29 cellular contexts compared by ENCODE assay signal in genomic region chr5:179231309-179231708, GRCh38.
"Had no signal": no experiment of that assay in that cellular context is flagged by ENCODE, and none has a peak within 500 bp of the region (broad histone marks: within the 10 kb centered on the region; RNA-seq: fewer than 3 reads in every experiment).

No MANE protein-coding gene starts in this region.

- H3K27ac ChIP-seq: ascending aorta, cardiac muscle cell, epithelial cell of prostate, esophagus squamous epithelium, heart right ventricle, neutrophil, ovary, prostate gland, stomach, tibial artery had no signal

- H3K27me3 Mint-ChIP-seq: activated CD4-positive, alpha-beta T cell treated with anti-CD3 and anti-CD28 coated beads for 36 hours; activated CD8-positive, alpha-beta memory T cell treated with anti-CD3 and anti-CD28 coated beads, Interleukin-2, amount 10 ng/mL, durations not matched to agents 7 days and 5 days; activated naive CD4-positive, alpha-beta T cell treated with anti-CD3 and anti-CD28 coated beads, Interleukin-2, amount 10 ng/mL, durations not matched to agents 7 days and 5 days; activated naive CD8-positive, alpha-beta T cell treated with anti-CD3 and anti-CD28 coated beads, Interleukin-2, amount 10 ng/mL, durations not matched to agents 7 days and 5 days had no signal

- ATAC-seq: activated CD4-positive, alpha-beta T cell treated with anti-CD3 and anti-CD28 coated beads for 36 hours; activated CD8-positive, alpha-beta memory T cell treated with anti-CD3 and anti-CD28 coated beads, Interleukin-2, amount 10 ng/mL, durations not matched to agents 7 days and 5 days; activated CD8-positive, alpha-beta T cell treated with anti-CD3 and anti-CD28 coated beads, Interleukin-2, amount 10 ng/mL, durations not matched to agents 7 days and 5 days; heart right ventricle; left ventricle myocardium superior; stimulated activated naive B cell treated with anti-CD40 and anti-IgM and Interleukin-4, amounts not matched to agents 10 μg/mL and 1 μg/mL and 100 μg/mL, for 72 hours had no signal

- H3K4me3 Mint-ChIP-seq: activated CD4-positive, alpha-beta T cell treated with anti-CD3 and anti-CD28 coated beads for 36 hours; activated CD8-positive, alpha-beta memory T cell treated with anti-CD3 and anti-CD28 coated beads, Interleukin-2, amount 10 ng/mL, durations not matched to agents 7 days and 5 days; activated CD8-positive, alpha-beta T cell treated with anti-CD3 and anti-CD28 coated beads, Interleukin-2, amount 10 ng/mL, durations not matched to agents 7 days and 5 days; activated naive CD4-positive, alpha-beta T cell treated with anti-CD3 and anti-CD28 coated beads, Interleukin-2, amount 10 ng/mL, durations not matched to agents 7 days and 5 days; activated naive CD8-positive, alpha-beta T cell treated with anti-CD3 and anti-CD28 coated beads, Interleukin-2, amount 10 ng/mL, durations not matched to agents 7 days and 5 days; dendritic cell treated with granulocyte-macrophage colony-stimulating factor and Interleukin-4, amounts not matched to agents 40 ng/mL and 50 ng/mL, for 4 days; nephron; stimulated activated naive B cell treated with anti-CD40 and anti-IgM and Interleukin-4, amounts not matched to agents 10 μg/mL and 1 μg/mL and 100 μg/mL, for 72 hours; T-helper 2 cell treated with Interferon-gamma antibody and Interleukin-4, amounts not matched to agents 5 μg/mL and 100 μg/mL, for 36 hours had no signal

- H3K4me3 ChIP-seq: ascending aorta, cardiac muscle cell, esophagus squamous epithelium, heart right ventricle, ovary, prostate gland, stomach, tibial artery had no signal

- H3K27me3 ChIP-seq: ascending aorta, cardiac muscle cell, neutrophil, ovary, tibial artery had no signal

- H3K4me1 ChIP-seq: ascending aorta, esophagus squamous epithelium, heart right ventricle, prostate gland, stomach had no signal

- H3K9me3 ChIP-seq: ascending aorta, esophagus squamous epithelium, heart right ventricle, neutrophil, ovary, prostate gland, stomach, tibial artery had no signal

- H3K4me1 Mint-ChIP-seq: activated CD4-positive, alpha-beta T cell treated with anti-CD3 and anti-CD28 coated beads for 36 hours; activated CD8-positive, alpha-beta memory T cell treated with anti-CD3 and anti-CD28 coated beads, Interleukin-2, amount 10 ng/mL, durations not matched to agents 7 days and 5 days; activated naive CD4-positive, alpha-beta T cell treated with anti-CD3 and anti-CD28 coated beads, Interleukin-2, amount 10 ng/mL, durations not matched to agents 7 days and 5 days; activated naive CD8-positive, alpha-beta T cell treated with anti-CD3 and anti-CD28 coated beads, Interleukin-2, amount 10 ng/mL, durations not matched to agents 7 days and 5 days; stimulated activated naive B cell treated with anti-CD40 and anti-IgM and Interleukin-4, amounts not matched to agents 10 μg/mL and 1 μg/mL and 100 μg/mL, for 72 hours had no signal

- H3K27ac Mint-ChIP-seq: activated CD4-positive, alpha-beta T cell treated with anti-CD3 and anti-CD28 coated beads for 36 hours; activated CD8-positive, alpha-beta memory T cell treated with anti-CD3 and anti-CD28 coated beads, Interleukin-2, amount 10 ng/mL, durations not matched to agents 7 days and 5 days; activated CD8-positive, alpha-beta T cell treated with anti-CD3 and anti-CD28 coated beads, Interleukin-2, amount 10 ng/mL, durations not matched to agents 7 days and 5 days; activated naive CD4-positive, alpha-beta T cell treated with anti-CD3 and anti-CD28 coated beads, Interleukin-2, amount 10 ng/mL, durations not matched to agents 7 days and 5 days; activated naive CD8-positive, alpha-beta T cell treated with anti-CD3 and anti-CD28 coated beads, Interleukin-2, amount 10 ng/mL, durations not matched to agents 7 days and 5 days; dendritic cell treated with granulocyte-macrophage colony-stimulating factor and Interleukin-4, amounts not matched to agents 40 ng/mL and 50 ng/mL, for 4 days; stimulated activated naive B cell treated with anti-CD40 and anti-IgM and Interleukin-4, amounts not matched to agents 10 μg/mL and 1 μg/mL and 100 μg/mL, for 72 hours; T-helper 2 cell treated with Interferon-gamma antibody and Interleukin-4, amounts not matched to agents 5 μg/mL and 100 μg/mL, for 36 hours had no signal

- H3K36me3 Mint-ChIP-seq: activated CD8-positive, alpha-beta memory T cell treated with anti-CD3 and anti-CD28 coated beads, Interleukin-2, amount 10 ng/mL, durations not matched to agents 7 days and 5 days; activated naive CD4-positive, alpha-beta T cell treated with anti-CD3 and anti-CD28 coated beads, Interleukin-2, amount 10 ng/mL, durations not matched to agents 7 days and 5 days; activated naive CD8-positive, alpha-beta T cell treated with anti-CD3 and anti-CD28 coated beads, Interleukin-2, amount 10 ng/mL, durations not matched to agents 7 days and 5 days; brain; stimulated activated naive B cell treated with anti-CD40 and anti-IgM and Interleukin-4, amounts not matched to agents 10 μg/mL and 1 μg/mL and 100 μg/mL, for 72 hours had no signal

- H3K36me3 ChIP-seq: ascending aorta, cardiac muscle cell, esophagus squamous epithelium, heart right ventricle, neutrophil, ovary, prostate gland, stomach, tibial artery had no signal

- H3K9me3 Mint-ChIP-seq: activated naive CD4-positive, alpha-beta T cell treated with anti-CD3 and anti-CD28 coated beads, Interleukin-2, amount 10 ng/mL, durations not matched to agents 7 days and 5 days; activated naive CD8-positive, alpha-beta T cell treated with anti-CD3 and anti-CD28 coated beads, Interleukin-2, amount 10 ng/mL, durations not matched to agents 7 days and 5 days; dendritic cell treated with granulocyte-macrophage colony-stimulating factor and Interleukin-4, amounts not matched to agents 40 ng/mL and 50 ng/mL, for 4 days; nephron; T-helper 2 cell treated with Interferon-gamma antibody and Interleukin-4, amounts not matched to agents 5 μg/mL and 100 μg/mL, for 36 hours had no signal

- DNase-seq: activated CD4-positive, alpha-beta T cell treated with anti-CD3 and anti-CD28 coated beads for 36 hours; activated CD4-positive, CD25-positive, alpha-beta regulatory T cell; activated CD8-positive, alpha-beta memory T cell treated with anti-CD3 and anti-CD28 coated beads, Interleukin-2, amount 10 ng/mL, durations not matched to agents 7 days and 5 days; activated CD8-positive, alpha-beta T cell treated with anti-CD3 and anti-CD28 coated beads, Interleukin-2, amount 10 ng/mL, durations not matched to agents 7 days and 5 days; activated gamma-delta T cell; activated naive CD4-positive, alpha-beta T cell treated with anti-CD3 and anti-CD28 coated beads, Interleukin-2, amount 10 ng/mL, durations not matched to agents 7 days and 5 days; activated naive CD8-positive, alpha-beta T cell treated with anti-CD3 and anti-CD28 coated beads, Interleukin-2, amount 10 ng/mL, durations not matched to agents 7 days and 5 days; effector CD4-positive, alpha-beta T cell; esophagus squamous epithelium; foreskin melanocyte; heart right ventricle; left ventricle myocardium superior; retina; stimulated activated CD4-positive, alpha-beta T cell treated with anti-CD3 and anti-CD28 coated beads, Interleukin-15, amount 100 ng/mL, for 24 hours; stimulated activated CD4-positive, alpha-beta T cell treated with anti-CD3 and anti-CD28 coated beads, Interleukin-2, amount 100 ng/mL, for 24 hours; stimulated activated naive B cell treated with anti-CD40 and anti-IgM and Interleukin-4, amounts not matched to agents 10 μg/mL and 1 μg/mL and 100 μg/mL, for 72 hours; stomach; T-helper 1 cell had no signal
